In the genomic region with DNA sequence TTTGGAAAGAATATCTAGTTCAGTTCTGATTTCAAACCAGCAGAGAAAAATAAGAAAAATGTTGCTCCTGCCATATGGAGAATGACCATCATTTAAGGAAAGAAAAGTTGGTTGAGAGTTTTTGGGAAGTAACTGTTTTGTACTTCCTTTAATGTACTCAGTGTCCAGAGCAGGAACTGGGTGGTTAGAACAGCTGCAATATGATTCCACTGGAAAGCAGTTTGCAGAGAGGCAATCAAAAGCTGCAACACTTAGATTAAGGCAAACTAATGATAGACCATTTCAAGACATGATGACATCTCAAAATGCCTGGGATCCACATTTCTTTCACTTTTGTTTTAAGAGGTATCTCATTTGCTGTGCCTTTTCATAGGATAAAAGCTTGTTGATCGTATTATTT, we compare ENCODE assay signal across 22 cellular contexts.
"Had no signal": no experiment of that assay in that cellular context is flagged by ENCODE, and none has a peak within 500 bp of the region (broad histone marks: within the 10 kb centered on the region; RNA-seq: fewer than 3 reads in every experiment).

No MANE protein-coding gene starts in this region.

- DNase-seq: Karpas-422, KG1, MM.1S, NCI-H1048, NCI-H1105, NCI-H1417, NCI-H1436 treated with DMSO at 0.1 percent for 48 hours, NCI-H1694, NCI-H187 treated with DMSO at 0.1 percent for 48 hours, NCI-H2029 treated with DMSO at 0.1 percent for 48 hours, NCI-H2107, NCI-H2171, NCI-H524, NCI-H526 treated with DMSO at 0.1 percent for 48 hours, NCI-H774, PC-3, SHP77 treated with DMSO at 0.1 percent for 48 hours, SJCRH30 had no signal

- H3K36me3 ChIP-seq: SJCRH30 had no signal

- H3K4me1 ChIP-seq: SJCRH30 had no signal

- H3K9me3 ChIP-seq: SJCRH30 had no signal

- ATAC-seq: Panc1, PC-3, Right ventricle myocardium inferior, SK-N-SH treated with all-trans-retinoic acid at 6 μM for 48 hours had no signal

- H3K27me3 ChIP-seq: SJCRH30 had no signal

- H3K27ac ChIP-seq: HL-60, SJCRH30 had no signal

- H3K4me3 ChIP-seq: SJCRH30 had no signal
